In genomic region chr7:8042796-8043535, GRCh38 we compare ENCODE assay signal across 32 cellular contexts.
A peak's percentile ranks its signal among the peaks of the same experiment; 100 is the strongest.
DNase-seq lines count a peak whose midpoint lies in the region; ATAC-seq and TF ChIP-seq lines count a peak whose summit lies in the region.
"Had no signal": no experiment of that assay in that cellular context is flagged by ENCODE, and none has a peak within 500 bp of the region (broad histone marks: within the 10 kb centered on the region; RNA-seq: fewer than 3 reads in every experiment).

No MANE protein-coding gene starts in this region.

- POLR2A ChIA-PET in activated CD4-positive, alpha-beta T cell treated with anti-CD3 and anti-CD28 coated beads, Interleukin-2, amount 10 ng/mL, durations not matched to agents 7 days and 5 days (lab: Charles Lee), result no interaction called here
- POLR2A ChIA-PET in CD4-positive, alpha-beta T cell (lab: Charles Lee), result no interaction called here

- no peak for TF ChIP-seq CTCF in CD4-positive, alpha-beta T cell (IDR thresholded peaks at IDR 0.05)

- no peaks in the 10 kb centered on the region for H3K27me3 ChIP-seq in CD4-positive, alpha-beta T cell (ENCODE audit: control insufficient read depth, insufficient read depth, low read length)
- H3K27me3 ChIP-seq: dorsolateral prefrontal cortex, stomach, tibial nerve had no signal

- CTCF ChIA-PET in activated CD4-positive, alpha-beta T cell treated with anti-CD3 and anti-CD28 coated beads, Interleukin-2, amount 10 ng/mL, durations not matched to agents 7 days and 5 days (lab: Charles Lee), result interaction anchor here (0.6 kb wide), 1 partner anchor 28 kb away, joined by 3 read pairs; no protein-coding TSS in a partner anchor
- CTCF ChIA-PET in CD4-positive, alpha-beta T cell (lab: Charles Lee), result no interaction called here

- H3K27me3 Mint-ChIP-seq in activated CD4-positive, alpha-beta T cell treated with anti-CD3 and anti-CD28 coated beads, Interleukin-2, amount 10 ng/mL, durations not matched to agents 24 days and 14 days, result no peaks in the 10 kb centered on the region
- no peaks in the 10 kb centered on the region for H3K27me3 Mint-ChIP-seq in activated CD4-positive, alpha-beta T cell treated with anti-CD3 and anti-CD28 coated beads, Interleukin-2, amount 10 ng/mL, durations not matched to agents 7 days and 5 days
- H3K27me3 Mint-ChIP-seq in CD4-positive, alpha-beta T cell, result no peaks in the 10 kb centered on the region
- H3K27me3 Mint-ChIP-seq in activated naive CD8-positive, alpha-beta T cell treated with anti-CD3 and anti-CD28 coated beads, Interleukin-2, amount 50 U/mL, for 24 hours, result no peaks in the 10 kb centered on the region
- H3K27me3 Mint-ChIP-seq: B cell, naive B cell had no signal

- H3K9me3 Mint-ChIP-seq in activated CD4-positive, alpha-beta T cell treated with anti-CD3 and anti-CD28 coated beads, Interleukin-2, amount 10 ng/mL, durations not matched to agents 24 days and 14 days, result peaks cover 22% of the 10 kb centered on the region
- peaks cover 7% of the 10 kb centered on the region for H3K9me3 Mint-ChIP-seq in activated CD4-positive, alpha-beta T cell treated with anti-CD3 and anti-CD28 coated beads, Interleukin-2, amount 10 ng/mL, durations not matched to agents 7 days and 5 days
- no peaks in the 10 kb centered on the region for H3K9me3 Mint-ChIP-seq in CD4-positive, alpha-beta T cell
- H3K9me3 Mint-ChIP-seq in activated naive CD8-positive, alpha-beta T cell treated with anti-CD3 and anti-CD28 coated beads, Interleukin-2, amount 50 U/mL, for 24 hours, result peaks cover 10% of the 10 kb centered on the region
- H3K9me3 Mint-ChIP-seq: H9 had no signal

- no peak for DNase-seq in activated CD4-positive, alpha-beta T cell treated with anti-CD3 and anti-CD28 coated beads, Interleukin-2, amount 10 ng/mL, durations not matched to agents 24 days and 14 days
- DNase-seq in activated CD4-positive, alpha-beta T cell treated with anti-CD3 and anti-CD28 coated beads, Interleukin-2, amount 10 ng/mL, durations not matched to agents 7 days and 5 days, result no peak
- DNase-seq in CD4-positive, alpha-beta T cell, result no peak
- DNase-seq in activated naive CD8-positive, alpha-beta T cell treated with anti-CD3 and anti-CD28 coated beads, Interleukin-2, amount 50 U/mL, for 24 hours, result no peak
- DNase-seq in fibroblast of peridontal ligament (ENCODE audit: extremely low read depth) (peak; percentile 70), NCI-H510A (lab: John Stamatoyannopoulos, UW) (no peak), dermis blood vessel endothelial cell (no peak), NCI-H146 (lab: John Stamatoyannopoulos, UW) (no peak)
- DNase-seq: activated CD4-positive, alpha-beta T cell treated with anti-CD3 and anti-CD28 coated beads, Interleukin-2, amount 50 U/mL, for 48 hours; activated naive CD4-positive, alpha-beta T cell; aorta; cerebellar nuclear complex; COR-L47; DMS79 treated with DMSO at 0.1 percent for 48 hours; dorsolateral prefrontal cortex; H9; naive B cell; NCI-H1105; NCI-H1930; NCI-H524 treated with DMSO at 0.1 percent for 48 hours; occipital lobe; PC-9; stomach; T1000; WERI-Rb-1 had no signal

- peaks cover 46% of the 10 kb centered on the region for H3K36me3 Mint-ChIP-seq in activated CD4-positive, alpha-beta T cell treated with anti-CD3 and anti-CD28 coated beads, Interleukin-2, amount 10 ng/mL, durations not matched to agents 24 days and 14 days (ENCODE audit: low read depth)
- H3K36me3 Mint-ChIP-seq in activated CD4-positive, alpha-beta T cell treated with anti-CD3 and anti-CD28 coated beads, Interleukin-2, amount 10 ng/mL, durations not matched to agents 7 days and 5 days (ENCODE audit: low read depth), result peaks cover 50% of the 10 kb centered on the region
- H3K36me3 Mint-ChIP-seq in CD4-positive, alpha-beta T cell (ENCODE audit: low read depth), result peaks cover 65% of the 10 kb centered on the region
- peaks cover 18% of the 10 kb centered on the region for H3K36me3 Mint-ChIP-seq in activated naive CD8-positive, alpha-beta T cell treated with anti-CD3 and anti-CD28 coated beads, Interleukin-2, amount 50 U/mL, for 24 hours (ENCODE audit: low read depth)

- intact Hi-C loops in activated CD4-positive, alpha-beta T cell treated with anti-CD3 and anti-CD28 coated beads, Interleukin-2, amount 10 ng/mL, durations not matched to agents 24 days and 14 days (cut with micrococcal nuclease), result no loop called here
- intact Hi-C loops in CD4-positive, alpha-beta T cell (cut with DNase I, micrococcal nuclease), result loop anchor here in 1 of 2 experiments (10.0 kb wide), 2 partner anchors 82 to 152 kb away; no protein-coding TSS in a partner anchor

- H3K27ac ChIP-seq in CD4-positive, alpha-beta T cell (ENCODE audit: low read depth, low read length), result no peak overlapping the region
- H3K27ac ChIP-seq: A549, dorsolateral prefrontal cortex, PC-9, stomach, tibial nerve, WERI-Rb-1 had no signal

- H3K27ac Mint-ChIP-seq in activated CD4-positive, alpha-beta T cell treated with anti-CD3 and anti-CD28 coated beads, Interleukin-2, amount 10 ng/mL, durations not matched to agents 24 days and 14 days, result peak overlapping the region; percentile 39
- no peak overlapping the region for H3K27ac Mint-ChIP-seq in activated CD4-positive, alpha-beta T cell treated with anti-CD3 and anti-CD28 coated beads, Interleukin-2, amount 10 ng/mL, durations not matched to agents 7 days and 5 days
- peak overlapping the region; percentile 29 for H3K27ac Mint-ChIP-seq in CD4-positive, alpha-beta T cell
- peak overlapping the region; percentile 23 for H3K27ac Mint-ChIP-seq in activated naive CD8-positive, alpha-beta T cell treated with anti-CD3 and anti-CD28 coated beads, Interleukin-2, amount 50 U/mL, for 24 hours
- H3K27ac Mint-ChIP-seq: B cell, H9, mesothelial cell of epicardium had no signal

- peaks cover 54% of the 10 kb centered on the region for H3K4me1 Mint-ChIP-seq in activated CD4-positive, alpha-beta T cell treated with anti-CD3 and anti-CD28 coated beads, Interleukin-2, amount 10 ng/mL, durations not matched to agents 24 days and 14 days
- H3K4me1 Mint-ChIP-seq in activated CD4-positive, alpha-beta T cell treated with anti-CD3 and anti-CD28 coated beads, Interleukin-2, amount 10 ng/mL, durations not matched to agents 7 days and 5 days, result peaks cover 37% of the 10 kb centered on the region
- H3K4me1 Mint-ChIP-seq in CD4-positive, alpha-beta T cell (ENCODE audit: low read depth), result peaks cover 86% of the 10 kb centered on the region
- peaks cover 61% of the 10 kb centered on the region for H3K4me1 Mint-ChIP-seq in activated naive CD8-positive, alpha-beta T cell treated with anti-CD3 and anti-CD28 coated beads, Interleukin-2, amount 50 U/mL, for 24 hours
- H3K4me1 Mint-ChIP-seq: mesothelial cell of epicardium had no signal

- no peaks in the 10 kb centered on the region for H3K9me3 ChIP-seq in CD4-positive, alpha-beta T cell (ENCODE audit: control insufficient read depth, low read length)
- H3K9me3 ChIP-seq: A549, stomach had no signal

- ATAC-seq in CD4-positive, alpha-beta T cell (ENCODE audit: poor library complexity), result no peak
- no peak for ATAC-seq in activated naive CD8-positive, alpha-beta T cell treated with anti-CD3 and anti-CD28 coated beads, Interleukin-2, amount 50 U/mL, for 24 hours
- ATAC-seq: A549, K562, Right ventricle myocardium inferior, SK-N-SH treated with all-trans-retinoic acid at 6 μM for 48 hours had no signal

- H3K4me3 Mint-ChIP-seq in activated CD4-positive, alpha-beta T cell treated with anti-CD3 and anti-CD28 coated beads, Interleukin-2, amount 10 ng/mL, durations not matched to agents 24 days and 14 days, result no peak overlapping the region
- H3K4me3 Mint-ChIP-seq in activated CD4-positive, alpha-beta T cell treated with anti-CD3 and anti-CD28 coated beads, Interleukin-2, amount 10 ng/mL, durations not matched to agents 7 days and 5 days, result no peak overlapping the region
- no peak overlapping the region for H3K4me3 Mint-ChIP-seq in CD4-positive, alpha-beta T cell
- no peak overlapping the region for H3K4me3 Mint-ChIP-seq in activated naive CD8-positive, alpha-beta T cell treated with anti-CD3 and anti-CD28 coated beads, Interleukin-2, amount 50 U/mL, for 24 hours
- H3K4me3 Mint-ChIP-seq: B cell, H9, mesothelial cell of epicardium, naive B cell had no signal
